ENCODE assay signal across 27 cellular contexts in genomic region chr3:142112601-142113000, GRCh38.
"Had no signal": no experiment of that assay in that cellular context is flagged by ENCODE, and none has a peak within 500 bp of the region (broad histone marks: within the 10 kb centered on the region; RNA-seq: fewer than 3 reads in every experiment).

No MANE protein-coding gene starts in this region.

- H3K4me1 ChIP-seq: parathyroid adenoma, psoas muscle, right lobe of liver, sigmoid colon, thyroid gland, tibial nerve had no signal

- H3K36me3 ChIP-seq: neural progenitor cell, ovary, right lobe of liver, sigmoid colon, stomach, thoracic aorta, thyroid gland, tibial nerve, upper lobe of left lung, vagina had no signal

- H3K9me3 Mint-ChIP-seq: natural killer cell; stimulated activated effector memory CD8-positive, alpha-beta T cell treated with anti-CD3 and anti-CD28 coated beads, Interleukin-12 subunit alpha, Interleukin-12 subunit beta, amount 100 ng/mL, for 72 hours; stimulated activated naive CD8-positive, alpha-beta T cell treated with anti-CD3 and anti-CD28 coated beads, Interleukin-15, Interleukin-2, amounts not matched to agents 100 ng/mL and 50 ng/mL, for 24 hours had no signal

- H3K27ac Mint-ChIP-seq: natural killer cell; nephron; neural progenitor cell; progenitor cell of endocrine pancreas; stimulated activated effector memory CD8-positive, alpha-beta T cell treated with anti-CD3 and anti-CD28 coated beads, Interleukin-12 subunit alpha, Interleukin-12 subunit beta, amount 100 ng/mL, for 72 hours; stimulated activated naive B cell treated with anti-CD40 and anti-IgM and Interleukin-4, amounts not matched to agents 10 μg/mL and 1 μg/mL and 100 μg/mL, for 72 hours; stimulated activated naive CD8-positive, alpha-beta T cell treated with anti-CD3 and anti-CD28 coated beads, Interleukin-15, Interleukin-2, amounts not matched to agents 100 ng/mL and 50 ng/mL, for 24 hours had no signal

- DNase-seq: natural killer cell; occipital lobe; ovary; posterior cingulate gyrus; psoas muscle; right cardiac atrium; right lobe of liver; sigmoid colon; small intestine; stimulated activated CD4-positive, alpha-beta T cell treated with anti-CD3 and anti-CD28 coated beads, Interleukin-15, amount 100 ng/mL, for 24 hours; stimulated activated CD4-positive, alpha-beta T cell treated with anti-CD3 and anti-CD28 coated beads, Interleukin-2, amount 100 ng/mL, for 24 hours; stimulated activated CD4-positive, alpha-beta T cell treated with anti-CD3 and anti-CD28 coated beads, Interleukin-2, amount 100 ng/mL, for 48 hours; stimulated activated CD4-positive, alpha-beta T cell treated with anti-CD3 and anti-CD28 coated beads, Interleukin-4, amount 100 ng/mL, for 24 hours; stimulated activated naive B cell treated with anti-CD40 and anti-IgM and Interleukin-4, amounts not matched to agents 10 μg/mL and 1 μg/mL and 100 μg/mL, for 72 hours; stimulated activated naive CD4-positive, alpha-beta T cell treated with Interleukin-2 at 50 U/mL for 16 hours; stomach; thyroid gland; upper lobe of left lung had no signal

- H3K4me3 ChIP-seq: neural progenitor cell, ovary, psoas muscle, right lobe of liver, sigmoid colon, stomach, thoracic aorta, thyroid gland, tibial nerve, upper lobe of left lung, vagina had no signal

- H2AFZ ChIP-seq: neural progenitor cell, parathyroid adenoma had no signal

- H3K27me3 Mint-ChIP-seq: progenitor cell of endocrine pancreas; stimulated activated naive B cell treated with anti-CD40 and anti-IgM and Interleukin-4, amounts not matched to agents 10 μg/mL and 1 μg/mL and 100 μg/mL, for 72 hours; stimulated activated naive CD8-positive, alpha-beta T cell treated with anti-CD3 and anti-CD28 coated beads, Interleukin-15, Interleukin-2, amounts not matched to agents 100 ng/mL and 50 ng/mL, for 24 hours had no signal

- H3K36me3 Mint-ChIP-seq: natural killer cell; stimulated activated effector memory CD8-positive, alpha-beta T cell treated with anti-CD3 and anti-CD28 coated beads, Interleukin-12 subunit alpha, Interleukin-12 subunit beta, amount 100 ng/mL, for 72 hours had no signal

- H3K4me3 Mint-ChIP-seq: natural killer cell; nephron; neural progenitor cell; stimulated activated effector memory CD8-positive, alpha-beta T cell treated with anti-CD3 and anti-CD28 coated beads, Interleukin-12 subunit alpha, Interleukin-12 subunit beta, amount 100 ng/mL, for 72 hours; stimulated activated naive B cell treated with anti-CD40 and anti-IgM and Interleukin-4, amounts not matched to agents 10 μg/mL and 1 μg/mL and 100 μg/mL, for 72 hours; stimulated activated naive CD8-positive, alpha-beta T cell treated with anti-CD3 and anti-CD28 coated beads, Interleukin-15, Interleukin-2, amounts not matched to agents 100 ng/mL and 50 ng/mL, for 24 hours had no signal

- H3K27ac ChIP-seq: neural progenitor cell, ovary, parathyroid adenoma, psoas muscle, right lobe of liver, sigmoid colon, stomach, thoracic aorta, thyroid gland, tibial nerve, upper lobe of left lung, vagina had no signal

- H3K4me2 ChIP-seq: neural progenitor cell had no signal

- H3K9me3 ChIP-seq: ovary, right lobe of liver, sigmoid colon, stomach, thoracic aorta, thyroid gland, tibial nerve, upper lobe of left lung, vagina had no signal

- H3K27me3 ChIP-seq: neural progenitor cell, ovary, right lobe of liver, sigmoid colon, stomach, thyroid gland, tibial nerve, upper lobe of left lung, vagina had no signal

- H3K9ac ChIP-seq: neural progenitor cell, parathyroid adenoma had no signal
